1 cellular context compared by ENCODE assay signal in genomic region chr1:207963429-207964194, GRCh38.
A peak's percentile ranks its signal among the peaks of the same experiment; 100 is the strongest.
TF ChIP-seq lines count a peak whose summit lies in the region.

No MANE protein-coding gene starts in this region.

TF ChIP-seq in WTC11, 78 proteins besides CTCF, POLR2A, EP300 and RAD21 (continued from another document):
- no peak for TF ChIP-seq ZSCAN18 (CRISPR knock-in tag; IDR thresholded peaks at IDR 0.05)
- peak; percentile 85 for TF ChIP-seq E2F5 (CRISPR knock-in tag; IDR thresholded peaks at IDR 0.05)
- no peak for TF ChIP-seq ZNF232 (CRISPR knock-in tag; IDR thresholded peaks at IDR 0.05)
- TF ChIP-seq ATF1 (CRISPR knock-in tag; IDR thresholded peaks at IDR 0.05) = peak; percentile 82
- peak; percentile 80 for TF ChIP-seq IRF1 (CRISPR knock-in tag; IDR thresholded peaks at IDR 0.05)
- peak; percentile 54 for TF ChIP-seq ETV6 (CRISPR knock-in tag; IDR thresholded peaks at IDR 0.05)
- 0 out of 2 replicates have a peak, but pooled peaks have one; percentile 49 for TF ChIP-seq ESRRA (CRISPR knock-in tag; IDR thresholded peaks at IDR 0.05; ENCODE audit: borderline replicate concordance)
- TF ChIP-seq E2F4 (CRISPR knock-in tag; IDR thresholded peaks at IDR 0.05; ENCODE audit: borderline replicate concordance, low read depth) = no peak
- TF ChIP-seq FOXP4 (CRISPR knock-in tag; IDR thresholded peaks at IDR 0.05) = peak; percentile 69; the same call in 1 of the 2 replicates
- no peak for TF ChIP-seq ERG (CRISPR knock-in tag; IDR thresholded peaks at IDR 0.05)
- TF ChIP-seq AR (CRISPR knock-in tag; IDR thresholded peaks at IDR 0.05) = no peak
- no peak for TF ChIP-seq ARID4B (CRISPR knock-in tag; IDR thresholded peaks at IDR 0.05; ENCODE audit: borderline replicate concordance)
- no peak for TF ChIP-seq ZNF425 (CRISPR knock-in tag; conservative IDR thresholded peaks at IDR 0.05)
- no peak for TF ChIP-seq USF2 (CRISPR knock-in tag; IDR thresholded peaks at IDR 0.05)
- TF ChIP-seq FOXK1 (CRISPR knock-in tag; IDR thresholded peaks at IDR 0.05) = peak; percentile 60; the same call in 1 of the 2 replicates
- TF ChIP-seq OVOL2 (CRISPR knock-in tag; IDR thresholded peaks at IDR 0.05; ENCODE audit: borderline replicate concordance) = no peak
- TF ChIP-seq NFATC4 (CRISPR knock-in tag; IDR thresholded peaks at IDR 0.05) = no peak
- TF ChIP-seq CBFB (CRISPR knock-in tag; IDR thresholded peaks at IDR 0.05; ENCODE audit: low read depth) = no peak
- peak; percentile 66; the same call in 1 of the 2 replicates for TF ChIP-seq EMX1 (CRISPR knock-in tag; IDR thresholded peaks at IDR 0.05)
- no peak for TF ChIP-seq ZNF138 (CRISPR knock-in tag; conservative IDR thresholded peaks at IDR 0.05)
- TF ChIP-seq NR3C1 (CRISPR knock-in tag; conservative IDR thresholded peaks at IDR 0.05; ENCODE audit: low read depth) = no peak
- no peak for TF ChIP-seq ZNF263 (CRISPR knock-in tag; IDR thresholded peaks at IDR 0.05; ENCODE audit: low read depth)
- TF ChIP-seq JUN (CRISPR knock-in tag; IDR thresholded peaks at IDR 0.05) = no peak
- TF ChIP-seq ZNF512 (CRISPR knock-in tag; IDR thresholded peaks at IDR 0.05; ENCODE audit: borderline replicate concordance) = no peak
- TF ChIP-seq ZNF416 (CRISPR knock-in tag; IDR thresholded peaks at IDR 0.05) = no peak
- no peak for TF ChIP-seq FOXJ3 (CRISPR knock-in tag; IDR thresholded peaks at IDR 0.05; ENCODE audit: borderline replicate concordance)
